11 cellular contexts compared by ENCODE assay signal in genomic region chr2:55022486-55022885, GRCh38.
"Had no signal": no experiment of that assay in that cellular context is flagged by ENCODE, and none has a peak within 500 bp of the region (broad histone marks: within the 10 kb centered on the region; RNA-seq: fewer than 3 reads in every experiment).

No MANE protein-coding gene starts in this region.

- DNase-seq: activated naive CD4-positive, alpha-beta T cell; activated naive CD8-positive, alpha-beta T cell treated with anti-CD3 and anti-CD28 coated beads, Interleukin-2, amount 10 ng/mL, durations not matched to agents 7 days and 5 days; effector memory CD4-positive, alpha-beta T cell; foreskin melanocyte; psoas muscle; right lobe of liver; stimulated activated CD4-positive, alpha-beta T cell treated with anti-CD3 and anti-CD28 coated beads, Interleukin-1b, Interleukin-23, amount 100 ng/mL, for 48 hours; uterus had no signal

- ATAC-seq: activated CD4-positive, CD25-positive, alpha-beta regulatory T cell treated with anti-CD3 and anti-CD28 coated beads, Interleukin-2, amount 50 U/mL, for 24 hours; right lobe of liver had no signal

- H3K4me3 ChIP-seq: psoas muscle, right lobe of liver, uterus had no signal

- H3K9me3 Mint-ChIP-seq: activated naive CD8-positive, alpha-beta T cell treated with anti-CD3 and anti-CD28 coated beads, Interleukin-2, amount 10 ng/mL, durations not matched to agents 7 days and 5 days; dendritic cell treated with granulocyte-macrophage colony-stimulating factor and Interleukin-4, amounts not matched to agents 40 ng/mL and 50 ng/mL, for 4 days had no signal

- H3K27me3 Mint-ChIP-seq: activated naive CD8-positive, alpha-beta T cell treated with anti-CD3 and anti-CD28 coated beads, Interleukin-2, amount 10 ng/mL, durations not matched to agents 7 days and 5 days; dendritic cell treated with granulocyte-macrophage colony-stimulating factor and Interleukin-4, amounts not matched to agents 40 ng/mL and 50 ng/mL, for 4 days had no signal

- H3K9me3 ChIP-seq: psoas muscle, right lobe of liver, uterus had no signal

- H3K27ac ChIP-seq: psoas muscle, right lobe of liver, uterus had no signal

- H3K36me3 ChIP-seq: right lobe of liver, uterus had no signal

- H3K27ac Mint-ChIP-seq: activated naive CD8-positive, alpha-beta T cell treated with anti-CD3 and anti-CD28 coated beads, Interleukin-2, amount 10 ng/mL, durations not matched to agents 7 days and 5 days; dendritic cell treated with granulocyte-macrophage colony-stimulating factor and Interleukin-4, amounts not matched to agents 40 ng/mL and 50 ng/mL, for 4 days; nephron had no signal

- H3K27me3 ChIP-seq: right lobe of liver, uterus had no signal

- H3K4me1 Mint-ChIP-seq: nephron had no signal

- H3K4me3 Mint-ChIP-seq: activated naive CD8-positive, alpha-beta T cell treated with anti-CD3 and anti-CD28 coated beads, Interleukin-2, amount 10 ng/mL, durations not matched to agents 7 days and 5 days; dendritic cell treated with granulocyte-macrophage colony-stimulating factor and Interleukin-4, amounts not matched to agents 40 ng/mL and 50 ng/mL, for 4 days; nephron had no signal
